ENCODE assay signal across 8 cellular contexts in the genomic region with DNA sequence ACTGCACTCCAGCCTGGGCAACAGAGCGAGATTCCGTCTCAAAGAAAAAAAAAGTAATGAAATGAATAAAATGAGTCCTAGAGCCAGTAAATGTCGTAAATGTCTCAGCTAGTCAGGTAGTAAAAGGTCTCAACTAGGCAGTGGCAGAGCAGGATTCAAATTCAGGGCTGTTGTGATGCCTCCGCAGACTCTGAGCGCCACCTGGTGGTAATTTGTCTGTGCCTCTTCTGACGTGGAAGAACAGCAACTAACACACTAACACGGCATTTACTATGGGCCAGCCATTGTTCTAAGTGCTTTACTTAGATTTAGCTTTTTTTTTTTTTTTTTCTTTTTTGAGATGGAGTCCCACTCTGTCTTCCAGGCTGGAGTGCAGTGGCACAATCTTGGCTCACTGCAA. TPM values are rescaled to one million over a fixed set of nuclear protein-coding genes. Genes with fewer than 3 reads are reported as not detected.
DNase-seq lines count a peak whose midpoint lies in the region; ATAC-seq, FAIRE-seq and TF ChIP-seq lines count a peak whose summit lies in the region.

No MANE protein-coding gene starts in this region.

- peak; percentile 98 for ATAC-seq in HCT116
- ATAC-seq in mucosa of descending colon, result peak; percentile 98
- ATAC-seq in GM19463 (IDR thresholded peaks at IDR 0.05; ENCODE audit: unreplicated experiment), result no peak

- TF ChIP-seq RAD21 in HCT116 (IDR thresholded peaks at IDR 0.05; ENCODE audit: low read depth), result peak; percentile 96

- no peak overlapping the region for H3K4me3 ChIP-seq in HCT116 (replicated peaks in 1 of 2; ENCODE audit: low read depth in 1 of 2, low read length in 2 of 2)
- no peak overlapping the region for H3K4me3 ChIP-seq in endothelial cell of umbilical vein (replicated peaks in 1 of 3; ENCODE audit: insufficient read depth in 1 of 3, low read depth in 1 of 3, low read length in 3 of 3)
- H3K4me3 ChIP-seq in mucosa of descending colon, result no peak overlapping the region

- intact Hi-C loops in HCT116 (cut with micrococcal nuclease) (loop anchor here (1.0 to 10.0 kb wide), 3 partner anchors 170 to 482 kb away; no protein-coding TSS in a partner anchor), endothelial cell of umbilical vein (cut with micrococcal nuclease) (loop anchor here (1.0 to 5.0 kb wide), 5 partner anchors 18 to 481 kb away; no protein-coding TSS in a partner anchor), mucosa of descending colon (cut with DNase I, micrococcal nuclease) (loop anchor here in 1 of 2 donors (10.0 kb wide), 1 partner anchor 170 kb away; no protein-coding TSS in a partner anchor)

- H3K27ac ChIP-seq in HCT116 (ENCODE audit: low read depth, low read length) (no peak overlapping the region), endothelial cell of umbilical vein (ENCODE audit: insufficient read depth, low read depth, low read length) (no peak overlapping the region)

- dilution Hi-C loops in endothelial cell of umbilical vein (cut with MboI; ENCODE audit: extremely low pct_ligation_motif_present, low sequenced_read_pairs), result no loop called here

- H3K4me1 ChIP-seq in HCT116 (ENCODE audit: control insufficient read depth in 1 of 2, insufficient read depth in 2 of 2, low read length in 2 of 2) (peaks cover 0 to 4% of the 10 kb centered on the region in 2 experiments; a peak in 1 of 4 replicates), endothelial cell of umbilical vein (ENCODE audit: control insufficient read depth, extremely low read depth, insufficient read depth, low read length) (no peaks in the 10 kb centered on the region), mucosa of descending colon (ENCODE audit: low read depth) (no peaks in the 10 kb centered on the region)

- TF ChIP-seq CTCF in HCT116 (IDR thresholded peaks at IDR 0.05 in 2 of 3, conservative IDR thresholded peaks at IDR 0.05 in 1 of 3; ENCODE audit: borderline replicate concordance in 1 of 3, insufficient read depth in 1 of 3, low read depth in 2 of 3, low read length in 2 of 3) (peak; percentile 82 to 86 (median 84)), endothelial cell of umbilical vein (IDR thresholded peaks at IDR 0.05; ENCODE audit: extremely low read depth in 1 of 2, insufficient read depth in 1 of 2, low read depth in 1 of 2, low read length in 2 of 2) (peak; percentile 77 to 86), mucosa of descending colon (IDR thresholded peaks at IDR 0.05) (peak; percentile 60)

- BruUV-seq in HCT116 (replicated peaks; lab: Mats Ljungman, UMichigan) (no TSS peak), endothelial cell of umbilical vein (replicated peaks; lab: Mats Ljungman, UMichigan) (no TSS peak)

- no peaks in the 10 kb centered on the region for H3K9me1 ChIP-seq in endothelial cell of umbilical vein (replicated peaks; ENCODE audit: control insufficient read depth, extremely low read depth, insufficient read depth, low read length)

- DNase-seq in Ammon's horn (ENCODE audit: low spot score) (peak; percentile 82), HCT116 (ENCODE audit: low read depth, low spot score) (peak; percentile 82), NOMO-1 treated with dmso at 0.1 percent for 144 hours (lab: John Stamatoyannopoulos, UW; ENCODE audit: unreplicated experiment) (peak; percentile 38), endothelial cell of umbilical vein (ENCODE audit: low read depth, low spot score) (peak; percentile 79), mucosa of descending colon (peak; percentile 70 to 99 (median 86))
- peak; percentile 92 for DNase-seq in activated CD8-positive, alpha-beta memory T cell treated with anti-CD3 and anti-CD28 coated beads for 24 hours
- DNase-seq in stimulated activated CD8-positive, alpha-beta memory T cell treated with anti-CD3 and anti-CD28 coated beads, Interleukin-4, amount 100 ng/mL, for 48 hours, result peak; percentile 94

- POLR2A ChIA-PET in HCT116 (lab: Charles Lee), result interaction anchor here (0.6 kb wide), 1 partner anchor 367 kb away, joined by 3 read pairs; a partner anchor contains a TSS
- POLR2A ChIA-PET in endothelial cell of umbilical vein (lab: Charles Lee), result interaction anchor here (0.6 kb wide), 1 partner anchor 32 kb away, joined by 4 read pairs; no protein-coding TSS in a partner anchor

- FAIRE-seq in endothelial cell of umbilical vein (lab: Jason Lieb, UNC), result peak; percentile 97

- RAD21 ChIA-PET in HCT116 (lab: Charles Lee; ENCODE audit: low non-redundant PET in 1 of 2, low total read pairs in 2 of 2, uncharacterized antibody in 2 of 2, unreplicated experiment in 2 of 2), result interaction anchor here (0.5 to 1.5 kb wide), 7 partner anchors 17 to 481 kb away, joined by 3 to 6 read pairs (median 3); no protein-coding TSS in a partner anchor

- no peak overlapping the region for H3K9ac ChIP-seq in HCT116 (ENCODE audit: low read length)
- H3K9ac ChIP-seq in endothelial cell of umbilical vein (replicated peaks; ENCODE audit: extremely low read depth, insufficient read depth, low read length), result no peak overlapping the region

- H2AFZ ChIP-seq in HCT116 (ENCODE audit: low read depth, low read length, poor library complexity, severe bottlenecking) (no peak overlapping the region), endothelial cell of umbilical vein (ENCODE audit: low read depth, low read length) (no peak overlapping the region)

- no peaks in the 10 kb centered on the region for H3K27me3 ChIP-seq in HCT116 (ENCODE audit: insufficient read depth, low read length)
- H3K27me3 ChIP-seq in endothelial cell of umbilical vein (ENCODE audit: control insufficient read depth in 2 of 2, insufficient read depth in 2 of 2, low read length in 2 of 2), result no peaks in the 10 kb centered on the region

- CTCF ChIA-PET in HCT116 (lab: Charles Lee) (interaction anchor here (0.6 to 2.7 kb wide), 13 partner anchors 10 to 603 kb away, joined by 3 to 31 read pairs (median 4); no protein-coding TSS in a partner anchor), endothelial cell of umbilical vein (lab: Charles Lee) (interaction anchor here (0.6 to 3.5 kb wide), 29 partner anchors 9 to 1633 kb away, joined by 3 to 42 read pairs (median 4); a partner anchor contains a TSS)

- H3K36me3 ChIP-seq in HCT116 (ENCODE audit: control insufficient read depth in 1 of 2, insufficient read depth in 2 of 2, low read length in 2 of 2) (no peaks in the 10 kb centered on the region), endothelial cell of umbilical vein (ENCODE audit: control insufficient read depth in 2 of 2, extremely low read depth in 1 of 2, insufficient read depth in 2 of 2, low read length in 2 of 2) (no peaks in the 10 kb centered on the region), mucosa of descending colon (ENCODE audit: low read depth) (no peaks in the 10 kb centered on the region)

- H4K20me1 ChIP-seq in HCT116 (ENCODE audit: insufficient read depth) (no peaks in the 10 kb centered on the region), endothelial cell of umbilical vein (replicated peaks; ENCODE audit: control insufficient read depth, extremely low read depth, insufficient read depth, low read length) (no peaks in the 10 kb centered on the region)

- H3K4me2 ChIP-seq in HCT116 (ENCODE audit: low read length), result no peak overlapping the region
- H3K4me2 ChIP-seq in endothelial cell of umbilical vein (ENCODE audit: insufficient read depth, low read length), result no peak overlapping the region

- TF ChIP-seq POLR2A in HCT116 (IDR thresholded peaks at IDR 0.05; ENCODE audit: borderline replicate concordance, extremely low read depth, insufficient read depth, insufficient read length) (no peak), endothelial cell of umbilical vein (IDR thresholded peaks at IDR 0.05; ENCODE audit: low read depth, low read length) (no peak)

- H3K9me3 ChIP-seq in HCT116 (ENCODE audit: control insufficient read depth in 1 of 2, insufficient read depth in 1 of 2, low read depth in 1 of 2, low read length in 2 of 2), result no peaks in the 10 kb centered on the region
- H3K9me3 ChIP-seq in endothelial cell of umbilical vein (replicated peaks; ENCODE audit: control insufficient read depth, insufficient read depth, low read length), result no peaks in the 10 kb centered on the region
- H3K9me3 ChIP-seq in mucosa of descending colon, result no peaks in the 10 kb centered on the region

- H3K79me2 ChIP-seq in HCT116 (ENCODE audit: insufficient read depth, low read length), result no peaks in the 10 kb centered on the region
- no peaks in the 10 kb centered on the region for H3K79me2 ChIP-seq in endothelial cell of umbilical vein (ENCODE audit: control insufficient read depth, insufficient read depth, low read length)

- H3K9me2 ChIP-seq in HCT116 (ENCODE audit: insufficient read depth), result no peaks in the 10 kb centered on the region

RNA-seq across cellular contexts. Expression of a gene that starts 30.2 kb away (rescaled TPM):
- total RNA-seq in HCT116 (2021; ENCODE audit: unreplicated experiment) (not detected), endothelial cell of umbilical vein (not detected in 2 replicates), mucosa of descending colon (not detected)
- 0.14 and 0.21 TPM in 2 replicates for polyA plus RNA-seq in HCT116 (2012)
- not detected in 2 replicates for polyA plus RNA-seq in endothelial cell of umbilical vein
- polyA plus RNA-seq in endothelial cell of umbilical vein (2011; cell fraction: cytosol; rRNA removed), result not detected in 2 replicates
- not detected in 2 replicates for polyA plus RNA-seq in endothelial cell of umbilical vein (2011; cell fraction: nucleus; rRNA removed)
- polyA plus RNA-seq in endothelial cell of umbilical vein (2012), result not detected in 2 replicates
- polyA minus RNA-seq in endothelial cell of umbilical vein, result not detected in 2 replicates
- not detected for polyA minus RNA-seq in endothelial cell of umbilical vein (2011; cell fraction: cytosol; rRNA and poly(A)+ RNA removed)
- polyA minus RNA-seq in endothelial cell of umbilical vein (2011; cell fraction: nucleus; rRNA and poly(A)+ RNA removed), result not detected in 2 replicates

RNA-seq across cellular contexts. Expression of a gene that starts 48.6 kb away (rescaled TPM):
- 17.6 TPM for total RNA-seq in HCT116 (2021; ENCODE audit: unreplicated experiment)
- polyA plus RNA-seq in HCT116 (2012), result 21.8 TPM in 2 replicates
- total RNA-seq in endothelial cell of umbilical vein, result 1.6 and 4.5 TPM in 2 replicates
- polyA plus RNA-seq in endothelial cell of umbilical vein, result 0.98 and 1.0 TPM in 2 replicates
- 0.97 and 1.1 TPM in 2 replicates for polyA plus RNA-seq in endothelial cell of umbilical vein (2011; cell fraction: cytosol; rRNA removed)
- polyA plus RNA-seq in endothelial cell of umbilical vein (2011; cell fraction: nucleus; rRNA removed), result 0.76 and 1.2 TPM in 2 replicates
- polyA plus RNA-seq in endothelial cell of umbilical vein (2012), result 1.1 and 3.4 TPM in 2 replicates
- polyA minus RNA-seq in endothelial cell of umbilical vein, result 0.22 and 0.70 TPM in 2 replicates
- polyA minus RNA-seq in endothelial cell of umbilical vein (2011; cell fraction: cytosol; rRNA and poly(A)+ RNA removed), result 2.9 TPM
- polyA minus RNA-seq in endothelial cell of umbilical vein (2011; cell fraction: nucleus; rRNA and poly(A)+ RNA removed), result 0.63 TPM in 2 replicates
- 10 to 100 TPM in 2 of 3 donors, 1 to 10 TPM in 1; 9.1 to 45.4 (median 41.2) TPM for total RNA-seq in mucosa of descending colon

RNA-seq across cellular contexts. Expression of a gene that starts 56.2 kb away (rescaled TPM):
- total RNA-seq in HCT116 (2021; ENCODE audit: unreplicated experiment) (not detected), endothelial cell of umbilical vein (not detected in 2 replicates), mucosa of descending colon (not detected)
- not detected in 2 replicates for polyA plus RNA-seq in HCT116 (2012)
- polyA plus RNA-seq in endothelial cell of umbilical vein, result not detected in 2 replicates
- not detected in 2 replicates for polyA plus RNA-seq in endothelial cell of umbilical vein (2011; cell fraction: cytosol; rRNA removed)
- not detected in 2 replicates for polyA plus RNA-seq in endothelial cell of umbilical vein (2011; cell fraction: nucleus; rRNA removed)
- not detected in 2 replicates for polyA plus RNA-seq in endothelial cell of umbilical vein (2012)
- not detected in 2 replicates for polyA minus RNA-seq in endothelial cell of umbilical vein
- not detected for polyA minus RNA-seq in endothelial cell of umbilical vein (2011; cell fraction: cytosol; rRNA and poly(A)+ RNA removed)
- polyA minus RNA-seq in endothelial cell of umbilical vein (2011; cell fraction: nucleus; rRNA and poly(A)+ RNA removed), result not detected in 2 replicates

Comparison
In these comparisons a context has a peak if more than half of its experiments do, and no peak if none do; other contexts are left out.
1. DNase-seq: peak in every context shown above with its lines; median percentile 94 in stimulated activated CD8-positive, alpha-beta memory T cell treated with anti-CD3 and anti-CD28 coated beads, Interleukin-4, amount 100 ng/mL, for 48 hours; 92 in activated CD8-positive, alpha-beta memory T cell treated with anti-CD3 and anti-CD28 coated beads for 24 hours; 86 in mucosa of descending colon; 82 in Ammon's horn; 82 in HCT116; 79 in endothelial cell of umbilical vein; 38 in NOMO-1 treated with dmso at 0.1 percent for 144 hours.